ENCODE assay signal across 11 cellular contexts in genomic region chr2:236503100-236503499, GRCh38.
DNase-seq lines count a peak whose midpoint lies in the region; ATAC-seq and TF ChIP-seq lines count a peak whose summit lies in the region.
"Had no signal": no experiment of that assay in that cellular context is flagged by ENCODE, and none has a peak within 500 bp of the region (broad histone marks: within the 10 kb centered on the region; RNA-seq: fewer than 3 reads in every experiment).

No MANE protein-coding gene starts in this region.

- TF ChIP-seq CTCF in BE2C (IDR thresholded peaks at IDR 0.05; ENCODE audit: low read depth, low read length) (peak; percentile 24; the same call in 1 of the 2 replicates), dorsolateral prefrontal cortex (IDR thresholded peaks at IDR 0.05 in 54 of 56, conservative IDR thresholded peaks at IDR 0.05 in 2 of 56; ENCODE audit: low read depth in 1 of 56, partially characterized antibody in 56 of 56) (peak in 4 of 56 donors; percentile 9 to 19 (median 11))

- no peaks in the 10 kb centered on the region for H3K79me1 ChIP-seq in mesendoderm (ENCODE audit: low read length)

- no peaks in the 10 kb centered on the region for H3K9me3 ChIP-seq in BE2C

- no peak overlapping the region for H2AK5ac ChIP-seq in mesendoderm (ENCODE audit: low read length)

- H3K4me1 ChIP-seq in BE2C, result no peaks in the 10 kb centered on the region
- H3K4me1 ChIP-seq in mesendoderm (ENCODE audit: control insufficient read depth, low read depth, low read length), result no peaks in the 10 kb centered on the region

- peaks cover 6% of the 10 kb centered on the region for H3K4me1 Mint-ChIP-seq in central memory CD8-positive, alpha-beta T cell

- no peak overlapping the region for H3K27ac Mint-ChIP-seq in central memory CD8-positive, alpha-beta T cell (ENCODE audit: low read depth)
- H3K27ac Mint-ChIP-seq: activated naive CD4-positive, alpha-beta T cell treated with anti-CD3 and anti-CD28 coated beads, Interleukin-2, amount 50 U/mL, for 24 hours had no signal

- H3K36me3 ChIP-seq in BE2C (no peaks in the 10 kb centered on the region), H7 (replicated peaks; ENCODE audit: control insufficient read depth, insufficient read depth, low read length) (no peaks in the 10 kb centered on the region), mesendoderm (ENCODE audit: control insufficient read depth, insufficient read depth, low read length) (no peaks in the 10 kb centered on the region)

- DNase-seq in BE2C (no peak), H7 (peak; percentile 73), mesendoderm (peak; percentile 49), dorsolateral prefrontal cortex (no peak)
- DNase-seq in central memory CD8-positive, alpha-beta T cell (ENCODE audit: low spot score in 2 of 2), result no peak
- no peak for DNase-seq in activated CD4-positive, alpha-beta T cell treated with anti-CD3 and anti-CD28 coated beads, Interleukin-2, amount 50 U/mL, for 4 hours
- DNase-seq: NCI-H2029 had no signal

- H2BK15ac ChIP-seq in mesendoderm (replicated peaks; ENCODE audit: low read depth), result no peak overlapping the region

- H3K9me3 Mint-ChIP-seq in central memory CD8-positive, alpha-beta T cell, result no peaks in the 10 kb centered on the region
- H3K9me3 Mint-ChIP-seq: activated naive CD4-positive, alpha-beta T cell treated with anti-CD3 and anti-CD28 coated beads, Interleukin-2, amount 50 U/mL, for 24 hours had no signal

- no peak overlapping the region for H3K23ac ChIP-seq in mesendoderm (ENCODE audit: low read length)

- no peak overlapping the region for H3K18ac ChIP-seq in mesendoderm (ENCODE audit: low read length)

- intact Hi-C loops in dorsolateral prefrontal cortex (cut with DNase I), result no loop called here

- H3K4me2 ChIP-seq in mesendoderm (ENCODE audit: low read length), result no peak overlapping the region

- no peak overlapping the region for H3K56ac ChIP-seq in mesendoderm (ENCODE audit: low read length)

- no peak overlapping the region for H4K5ac ChIP-seq in mesendoderm (ENCODE audit: low read length)

- peaks cover 9% of the 10 kb centered on the region for H3K27me3 ChIP-seq in BE2C
- no peaks in the 10 kb centered on the region; the same call in 1 of the 2 replicates for H3K27me3 ChIP-seq in H7 (ENCODE audit: control insufficient read depth, insufficient read depth, low read length)
- H3K27me3 ChIP-seq in mesendoderm (ENCODE audit: insufficient read depth, low read length, poor library complexity), result no peaks in the 10 kb centered on the region
- H3K27me3 ChIP-seq in dorsolateral prefrontal cortex, result peaks cover 0 to 13% (median 0%) of the 10 kb centered on the region in 45 donors

- H3K4me3 ChIP-seq in BE2C (ENCODE audit: low read depth, low read length), result no peak overlapping the region
- no peak overlapping the region for H3K4me3 ChIP-seq in H7 (ENCODE audit: insufficient read depth, low read depth, low read length)
- H3K4me3 ChIP-seq in mesendoderm (ENCODE audit: low read length), result no peak overlapping the region
- H3K4me3 ChIP-seq in dorsolateral prefrontal cortex, result peak overlapping the region in 14 of 59 donors; percentile 0 to 37 (median 16)
- H3K4me3 ChIP-seq: K562 had no signal

- no peak overlapping the region for H4K8ac ChIP-seq in mesendoderm (ENCODE audit: low read depth, low read length)

- no peak overlapping the region for H3K4ac ChIP-seq in mesendoderm (ENCODE audit: low read depth, low read length)

- H3K79me2 ChIP-seq in mesendoderm (ENCODE audit: control insufficient read depth, insufficient read depth, low read length), result no peaks in the 10 kb centered on the region

- WGBS in mesendoderm (ENCODE audit: extremely low coverage, insufficient coverage, low lambda C conversion rate), result no CpG with 5 or more reads among the region's 6 CpGs

- no peak overlapping the region for H2BK120ac ChIP-seq in mesendoderm (ENCODE audit: low read depth, low read length)

- H3K27ac ChIP-seq in mesendoderm (ENCODE audit: low read depth, low read length) (no peak overlapping the region), dorsolateral prefrontal cortex (peak overlapping the region in 6 of 59 donors; percentile 3 to 37 (median 23))

- ATAC-seq in central memory CD8-positive, alpha-beta T cell (replicated peaks; ENCODE audit: extremely low read depth, poor library complexity, severe bottlenecking), result peak; percentile 10
- ATAC-seq in GM21390 (IDR thresholded peaks at IDR 0.05; ENCODE audit: unreplicated experiment), result no peak
- ATAC-seq in HG03280 (IDR thresholded peaks at IDR 0.05; ENCODE audit: unreplicated experiment), result no peak
- ATAC-seq: K562 had no signal

- no peak overlapping the region for H3K4me3 Mint-ChIP-seq in central memory CD8-positive, alpha-beta T cell
- H3K4me3 Mint-ChIP-seq: activated naive CD4-positive, alpha-beta T cell treated with anti-CD3 and anti-CD28 coated beads, Interleukin-2, amount 50 U/mL, for 24 hours had no signal

- H3K9ac ChIP-seq in mesendoderm (ENCODE audit: low read length), result no peak overlapping the region

- no peak overlapping the region for H2BK5ac ChIP-seq in mesendoderm (ENCODE audit: low read length)

- peaks cover 3% of the 10 kb centered on the region for H3K36me3 Mint-ChIP-seq in central memory CD8-positive, alpha-beta T cell (ENCODE audit: insufficient read depth)
- H3K36me3 Mint-ChIP-seq: activated naive CD4-positive, alpha-beta T cell treated with anti-CD3 and anti-CD28 coated beads, Interleukin-2, amount 50 U/mL, for 24 hours had no signal

- H3K27me3 Mint-ChIP-seq in central memory CD8-positive, alpha-beta T cell, result peaks cover 81% of the 10 kb centered on the region

Comparison
In these comparisons a context has a peak if more than half of its experiments do, and no peak if none do; other contexts are left out.
1. DNase-seq: peak in H7 (single experiment) and mesendoderm (single experiment); none in BE2C (single experiment), central memory CD8-positive, alpha-beta T cell (0 of 2), dorsolateral prefrontal cortex (0 of 10) and activated CD4-positive, alpha-beta T cell treated with anti-CD3 and anti-CD28 coated beads, Interleukin-2, amount 50 U/mL, for 4 hours (0 of 2).